In the genomic region with DNA sequence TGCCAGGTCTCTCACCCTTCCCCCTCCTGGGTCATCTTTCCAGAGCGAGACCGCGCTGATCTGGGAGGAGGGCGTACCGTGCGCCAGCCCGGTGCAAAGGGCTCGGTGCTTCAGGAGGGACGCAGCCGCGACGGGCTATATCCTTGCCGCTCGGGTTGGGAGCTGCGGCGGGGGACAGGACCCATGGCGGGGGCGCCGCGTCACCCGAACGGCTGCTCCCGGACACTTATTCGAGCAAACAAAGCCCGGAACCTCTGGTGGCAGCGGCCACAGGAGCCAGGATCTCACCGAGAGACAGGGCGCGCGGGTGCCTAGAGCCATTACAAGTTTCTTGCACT, we compare ENCODE assay signal across 8 cellular contexts. TPM values are rescaled to one million over a fixed set of nuclear protein-coding genes. Genes with fewer than 3 reads are reported as not detected.
A peak's percentile ranks its signal among the peaks of the same experiment; 100 is the strongest.
DNase-seq lines count a peak whose midpoint lies in the region; ATAC-seq and TF ChIP-seq lines count a peak whose summit lies in the region.

No MANE protein-coding gene starts in this region.

- CTCF ChIA-PET in CD4-positive, alpha-beta memory T cell (lab: Charles Lee; ENCODE audit: partially characterized antibody): no interaction called here

- peaks cover 0 to 2% (median 0%) of the 10 kb centered on the region in 8 donors for H3K9me3 Mint-ChIP-seq in CD4-positive, alpha-beta memory T cell

- DNase-seq in CD4-positive, alpha-beta memory T cell: no peak
- peak in 20 of 61 donors; percentile 22 to 69 (median 49) for DNase-seq in caudate nucleus (lab: John Stamatoyannopoulos, UW)
- peak; percentile 47 for DNase-seq in lower lobe of right lung
- no peak for DNase-seq in HPDE6-E6E7 (ENCODE audit: extremely low spot score)
- DNase-seq in NCI-H187 treated with DMSO at 0.1 percent for 48 hours (lab: John Stamatoyannopoulos, UW): no peak

- peaks cover 13% of the 10 kb centered on the region for H3K4me1 ChIP-seq in CD4-positive, alpha-beta memory T cell (ENCODE audit: insufficient read depth, low read length)
- H3K4me1 ChIP-seq in HUES64 (ENCODE audit: insufficient read depth, low read length) (peaks cover 44% of the 10 kb centered on the region), lower lobe of right lung (peaks cover 45% of the 10 kb centered on the region)

- intact Hi-C loops in CD4-positive, alpha-beta memory T cell (cut with micrococcal nuclease): no loop called here
- intact Hi-C loops in lower lobe of right lung (cut with DNase I): no loop called here

- H3K9me3 ChIP-seq in CD4-positive, alpha-beta memory T cell (ENCODE audit: control insufficient read depth in 1 of 2, low read length in 2 of 2): no peaks in the 10 kb centered on the region
- H3K9me3 ChIP-seq in HUES64 (ENCODE audit: insufficient read depth, low read depth, low read length): no peaks in the 10 kb centered on the region
- no peaks in the 10 kb centered on the region for H3K9me3 ChIP-seq in lower lobe of right lung

- ATAC-seq in lower lobe of right lung: peak; percentile 1 to 3
- no peak for ATAC-seq in GM19463 (IDR thresholded peaks at IDR 0.05; ENCODE audit: unreplicated experiment)

- H3K4me3 ChIP-seq in CD4-positive, alpha-beta memory T cell (ENCODE audit: low read length in 2 of 2): no peak overlapping the region
- H3K4me3 ChIP-seq in HUES64 (ENCODE audit: low read length) (peak overlapping the region; percentile 95), lower lobe of right lung (peak overlapping the region; percentile 69)

- WGBS in HUES64: under 1% methylated on average over 30 of the region's 30 CpGs

- POLR2A ChIA-PET in CD4-positive, alpha-beta memory T cell (lab: Charles Lee; ENCODE audit: partially characterized antibody): no interaction called here

- no peak overlapping the region for H3K27ac ChIP-seq in CD4-positive, alpha-beta memory T cell (ENCODE audit: low read depth, low read length)
- H3K27ac ChIP-seq in HUES64 (ENCODE audit: low read depth, low read length) (peak overlapping the region; percentile 90), caudate nucleus (ENCODE audit: low read depth, low read length) (peak overlapping the region; percentile 80), lower lobe of right lung (peak overlapping the region; percentile 75), temporal lobe (ENCODE audit: low read depth, low read length) (peak overlapping the region; percentile 46)

- H3K36me3 ChIP-seq in CD4-positive, alpha-beta memory T cell (ENCODE audit: insufficient read depth, low read length): no peaks in the 10 kb centered on the region
- H3K36me3 ChIP-seq in HUES64 (ENCODE audit: insufficient read depth, low read length) (peaks cover 35% of the 10 kb centered on the region), lower lobe of right lung (no peaks in the 10 kb centered on the region)

- H3K36me3 Mint-ChIP-seq in CD4-positive, alpha-beta memory T cell: no peaks in the 10 kb centered on the region

- H3K27me3 ChIP-seq in CD4-positive, alpha-beta memory T cell (ENCODE audit: insufficient read depth, low read length): peaks cover 21% of the 10 kb centered on the region
- no peaks in the 10 kb centered on the region for H3K27me3 ChIP-seq in HUES64 (ENCODE audit: insufficient read depth, low read length)
- peaks cover 61% of the 10 kb centered on the region for H3K27me3 ChIP-seq in lower lobe of right lung (ENCODE audit: low read depth)

- peak overlapping the region in 6 of 8 donors; percentile 25 to 61 (median 46) for H3K4me3 Mint-ChIP-seq in CD4-positive, alpha-beta memory T cell

- peak overlapping the region; percentile 91 for H3K9ac ChIP-seq in HUES64 (ENCODE audit: low read depth, low read length)

- peaks cover 0 to 19% (median 14%) of the 10 kb centered on the region in 4 donors for H3K4me1 Mint-ChIP-seq in CD4-positive, alpha-beta memory T cell

- H3K27me3 Mint-ChIP-seq in CD4-positive, alpha-beta memory T cell: peaks cover 34 to 35% of the 10 kb centered on the region in 2 donors

- H3K27ac Mint-ChIP-seq in CD4-positive, alpha-beta memory T cell: no peak overlapping the region

- no peak for TF ChIP-seq CTCF in lower lobe of right lung (IDR thresholded peaks at IDR 0.05)

RNA-seq across cellular contexts. Expression of a gene that starts 1.4 kb away (rescaled TPM):
- total RNA-seq in CD4-positive, alpha-beta memory T cell: not detected
- polyA plus RNA-seq in CD4-positive, alpha-beta memory T cell: 1 to 10 TPM in 1 of 2 donors, under 1 TPM in 1; 0.20 to 1.2 TPM
- 146 TPM for polyA plus RNA-seq in HUES64 (2013, experiment 1 of 2)
- 175 TPM for polyA plus RNA-seq in HUES64 (2013, experiment 2 of 2)
- 44.3 TPM for total RNA-seq in lower lobe of right lung
- 37.1 TPM for total RNA-seq in temporal lobe

Comparison
In these comparisons a context has a peak if more than half of its experiments do, and no peak if none do; other contexts are left out.
1. H3K4me3 ChIP-seq: peak in HUES64 (single experiment) and lower lobe of right lung (single experiment); none in CD4-positive, alpha-beta memory T cell (0 of 2).
2. RNA of a gene that starts 1.4 kb away (total RNA-seq): 44.3 TPM in lower lobe of right lung (single experiment) and 37.1 TPM in temporal lobe (single experiment); not detected in CD4-positive, alpha-beta memory T cell; every median in the first group is over 10 times any median in the second.